9 cellular contexts compared by ENCODE assay signal in genomic region chr10:97708976-97709745, GRCh38. TPM values are rescaled to one million over a fixed set of nuclear protein-coding genes. Genes with fewer than 3 reads are reported as not detected.
DNase-seq lines count a peak whose midpoint lies in the region; ATAC-seq, FAIRE-seq and TF ChIP-seq lines count a peak whose summit lies in the region.
"Had no signal": no experiment of that assay in that cellular context is flagged by ENCODE, and none has a peak within 500 bp of the region (broad histone marks: within the 10 kb centered on the region; RNA-seq: fewer than 3 reads in every experiment).

No MANE protein-coding gene starts in this region.

- no TSS peak for BruUV-seq in endothelial cell of umbilical vein (replicated peaks; lab: Mats Ljungman, UMichigan)

- H4K20me1 ChIP-seq in endothelial cell of umbilical vein (replicated peaks; ENCODE audit: control insufficient read depth, extremely low read depth, insufficient read depth, low read length) = no peaks in the 10 kb centered on the region

- ATAC-seq in mucosa of descending colon (no peak), GM18502 (IDR thresholded peaks at IDR 0.05; ENCODE audit: poor library complexity, unreplicated experiment) (no peak)

- H3K4me3 ChIP-seq in endothelial cell of umbilical vein (replicated peaks in 1 of 3; ENCODE audit: insufficient read depth in 1 of 3, low read depth in 1 of 3, low read length in 3 of 3) (no peak overlapping the region), mucosa of descending colon (no peak overlapping the region), thyroid gland (replicated peaks in 1 of 3) (no peak overlapping the region)
- H3K4me3 ChIP-seq: skin epidermis had no signal

- intact Hi-C loops in endothelial cell of umbilical vein (cut with micrococcal nuclease) = loop anchor here (1.0 kb wide), 1 partner anchor 22 kb away; no protein-coding TSS in a partner anchor
- intact Hi-C loops in mucosa of descending colon (cut with DNase I, micrococcal nuclease) = no loop called here
- intact Hi-C loops in thyroid gland (cut with DNase I) = no loop called here

- no peaks in the 10 kb centered on the region for H3K27me3 ChIP-seq in endothelial cell of umbilical vein (ENCODE audit: control insufficient read depth in 2 of 2, insufficient read depth in 2 of 2, low read length in 2 of 2)
- H3K27me3 ChIP-seq in thyroid gland = no peaks in the 10 kb centered on the region

- 47% methylated on average over 15 of the region's 15 CpGs for WGBS in thyroid gland, 2 donors

- H3K9me3 ChIP-seq in endothelial cell of umbilical vein (replicated peaks; ENCODE audit: control insufficient read depth, insufficient read depth, low read length) (no peaks in the 10 kb centered on the region), mucosa of descending colon (no peaks in the 10 kb centered on the region), thyroid gland (no peaks in the 10 kb centered on the region)

- H3K27ac ChIP-seq in endothelial cell of umbilical vein (ENCODE audit: insufficient read depth, low read depth, low read length) (no peak overlapping the region), thyroid gland (no peak overlapping the region)
- H3K27ac ChIP-seq: skin epidermis had no signal

- H3K36me3 ChIP-seq in endothelial cell of umbilical vein (ENCODE audit: control insufficient read depth in 2 of 2, extremely low read depth in 1 of 2, insufficient read depth in 2 of 2, low read length in 2 of 2) (no peaks in the 10 kb centered on the region), mucosa of descending colon (ENCODE audit: low read depth) (no peaks in the 10 kb centered on the region), thyroid gland (no peaks in the 10 kb centered on the region)

- H3K9ac ChIP-seq in endothelial cell of umbilical vein (replicated peaks; ENCODE audit: extremely low read depth, insufficient read depth, low read length) = no peak overlapping the region

- peak; percentile 82 for DNase-seq in DMS53 (lab: John Stamatoyannopoulos, UW)
- DNase-seq in HTR-8/SVneo (ENCODE audit: insufficient read length, low spot score) = peak; percentile 63
- DNase-seq in UCSD-AML1 (lab: John Stamatoyannopoulos, UW; ENCODE audit: unreplicated experiment) = peak; percentile 45
- DNase-seq in endothelial cell of umbilical vein (ENCODE audit: low read depth, low spot score) = peak; percentile 72
- peak in 2 of 3 donors; percentile 66 to 93 for DNase-seq in mucosa of descending colon
- peak; percentile 69 to 79 for DNase-seq in thyroid gland
- no peak for DNase-seq in activated CD4-positive, CD25-positive, alpha-beta regulatory T cell treated with anti-CD3 and anti-CD28 coated beads, Interleukin-2, amount 50 U/mL, for 72 hours

- FAIRE-seq in HTR-8/SVneo (lab: Jason Lieb, UNC) (no peak), endothelial cell of umbilical vein (lab: Jason Lieb, UNC) (peak; percentile 92)

- peaks cover 4% of the 10 kb centered on the region for H3K79me2 ChIP-seq in endothelial cell of umbilical vein (ENCODE audit: control insufficient read depth, insufficient read depth, low read length)

- H3K4me2 ChIP-seq in endothelial cell of umbilical vein (ENCODE audit: insufficient read depth, low read length) = no peak overlapping the region

- dilution Hi-C loops in endothelial cell of umbilical vein (cut with MboI; ENCODE audit: extremely low pct_ligation_motif_present, low sequenced_read_pairs) = no loop called here

- no peaks in the 10 kb centered on the region for H3K9me1 ChIP-seq in endothelial cell of umbilical vein (replicated peaks; ENCODE audit: control insufficient read depth, extremely low read depth, insufficient read depth, low read length)

- no peak overlapping the region for H2AFZ ChIP-seq in endothelial cell of umbilical vein (ENCODE audit: low read depth, low read length)

- CTCF ChIA-PET in endothelial cell of umbilical vein (lab: Charles Lee) = interaction anchor here (0.6 to 18.5 kb wide), 30 partner anchors 8 to 1849 kb away, joined by 3 to 863 read pairs (median 4); partner anchors contain the start of genes AVPI1 and ZFYVE27

- no peak for TF ChIP-seq POLR2A in endothelial cell of umbilical vein (IDR thresholded peaks at IDR 0.05; ENCODE audit: low read depth, low read length)
- no peak for TF ChIP-seq POLR2A in thyroid gland (IDR thresholded peaks at IDR 0.05)

- H3K4me1 ChIP-seq in endothelial cell of umbilical vein (ENCODE audit: control insufficient read depth, extremely low read depth, insufficient read depth, low read length) (peaks cover 4% of the 10 kb centered on the region), mucosa of descending colon (ENCODE audit: low read depth) (peaks cover 9% of the 10 kb centered on the region), thyroid gland (peaks cover 0 to 24% of the 10 kb centered on the region in 2 donors)

- POLR2A ChIA-PET in endothelial cell of umbilical vein (lab: Charles Lee) = interaction anchor here (0.6 to 1.2 kb wide), 2 partner anchors 15 to 23 kb away, joined by 3 to 4 read pairs; no protein-coding TSS in a partner anchor

- TF ChIP-seq CTCF in endothelial cell of umbilical vein (IDR thresholded peaks at IDR 0.05; ENCODE audit: extremely low read depth in 1 of 2, insufficient read depth in 1 of 2, low read depth in 1 of 2, low read length in 2 of 2) (peak; percentile 74 to 77), mucosa of descending colon (IDR thresholded peaks at IDR 0.05) (peak; percentile 62), thyroid gland (IDR thresholded peaks at IDR 0.05) (peak in 5 of 6 experiments; percentile 39 to 75 (median 63))

TF ChIP-seq in endothelial cell of umbilical vein, 7 proteins besides CTCF, POLR2A, EP300 and RAD21:
- TF ChIP-seq MYC (IDR thresholded peaks at IDR 0.05; ENCODE audit: low read depth, low read length) (no peak), FOS (IDR thresholded peaks at IDR 0.05; ENCODE audit: borderline replicate concordance, insufficient read depth, low read length) (no peak), JUN (IDR thresholded peaks at IDR 0.05; ENCODE audit: borderline replicate concordance, insufficient read depth, insufficient read length, low read depth) (no peak), POLR2AphosphoS5 (IDR thresholded peaks at IDR 0.05; ENCODE audit: insufficient read depth, low read depth, low read length) (no peak), EZH2 (IDR thresholded peaks at IDR 0.05; ENCODE audit: borderline replicate concordance, low read depth, low read length, severe bottlenecking) (no peak), GATA2 (IDR thresholded peaks at IDR 0.05; ENCODE audit: insufficient read depth, insufficient read length, low read depth, low read length) (no peak)
- TF ChIP-seq, protein P1, sequence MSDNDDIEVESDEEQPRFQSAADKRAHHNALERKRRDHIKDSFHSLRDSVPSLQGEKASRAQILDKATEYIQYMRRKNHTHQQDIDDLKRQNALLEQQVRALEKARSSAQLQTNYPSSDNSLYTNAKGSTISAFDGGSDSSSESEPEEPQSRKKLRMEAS (IDR thresholded peaks at IDR 0.05; ENCODE audit: insufficient read depth, insufficient read length) = no peak

RNA-seq across cellular contexts. Expression of gene MARVELD1, which starts 4.4 kb away (rescaled TPM):
- total RNA-seq in endothelial cell of umbilical vein (69.5 and 78.3 TPM in 2 replicates), mucosa of descending colon (10 to 100 TPM; 30.7 to 45.7 (median 37.7) TPM), thyroid gland (10 to 100 TPM in 2 of 4 donors, 1 to 10 TPM in 2; 6.0 to 46.6 (median 10.5) TPM)
- polyA plus RNA-seq in endothelial cell of umbilical vein = 67.3 and 72.5 TPM in 2 replicates
- 74.6 and 74.8 TPM in 2 replicates for polyA plus RNA-seq in endothelial cell of umbilical vein (2011; cell fraction: cytosol; rRNA removed)
- polyA plus RNA-seq in endothelial cell of umbilical vein (2011; cell fraction: nucleus; rRNA removed) = 29.7 and 30.0 TPM in 2 replicates
- polyA plus RNA-seq in endothelial cell of umbilical vein (2012) = 82.4 and 98.3 TPM in 2 replicates
- 36.6 and 38.0 TPM in 2 replicates for polyA minus RNA-seq in endothelial cell of umbilical vein
- polyA minus RNA-seq in endothelial cell of umbilical vein (2011; cell fraction: cytosol; rRNA and poly(A)+ RNA removed) = 23.0 TPM
- polyA minus RNA-seq in endothelial cell of umbilical vein (2011; cell fraction: nucleus; rRNA and poly(A)+ RNA removed) = 16.4 and 17.7 TPM in 2 replicates

RNA-seq across cellular contexts. Expression of gene AVPI1, which starts 22.1 kb away (rescaled TPM):
- 2.4 and 3.0 TPM in 2 replicates for total RNA-seq in endothelial cell of umbilical vein
- 3.7 and 5.9 TPM in 2 replicates for polyA plus RNA-seq in endothelial cell of umbilical vein
- 2.8 and 3.7 TPM in 2 replicates for polyA plus RNA-seq in endothelial cell of umbilical vein (2011; cell fraction: cytosol; rRNA removed)
- polyA plus RNA-seq in endothelial cell of umbilical vein (2011; cell fraction: nucleus; rRNA removed) = 1.4 and 1.7 TPM in 2 replicates
- polyA plus RNA-seq in endothelial cell of umbilical vein (2012) = 3.7 and 4.9 TPM in 2 replicates
- 1.7 and 3.5 TPM in 2 replicates for polyA minus RNA-seq in endothelial cell of umbilical vein
- polyA minus RNA-seq in endothelial cell of umbilical vein (2011; cell fraction: cytosol; rRNA and poly(A)+ RNA removed) = 131 TPM
- polyA minus RNA-seq in endothelial cell of umbilical vein (2011; cell fraction: nucleus; rRNA and poly(A)+ RNA removed) = 1.9 and 2.7 TPM in 2 replicates
- 10 to 100 TPM; 23.7 to 34.1 (median 31.4) TPM for total RNA-seq in mucosa of descending colon
- 10 to 100 TPM in 2 of 4 donors, 1 to 10 TPM in 2; 6.7 to 17.8 (median 11.2) TPM for total RNA-seq in thyroid gland

RNA-seq across cellular contexts. Expression of gene ZFYVE27, which starts 27.8 kb away (rescaled TPM):
- 23.7 and 24.2 TPM in 2 replicates for total RNA-seq in endothelial cell of umbilical vein
- polyA plus RNA-seq in endothelial cell of umbilical vein = 16.3 and 17.4 TPM in 2 replicates
- polyA plus RNA-seq in endothelial cell of umbilical vein (2011; cell fraction: cytosol; rRNA removed) = 12.2 and 15.0 TPM in 2 replicates
- polyA plus RNA-seq in endothelial cell of umbilical vein (2011; cell fraction: nucleus; rRNA removed) = 82.0 and 82.2 TPM in 2 replicates
- polyA plus RNA-seq in endothelial cell of umbilical vein (2012) = 14.8 and 15.0 TPM in 2 replicates
- 23.1 and 24.9 TPM in 2 replicates for polyA minus RNA-seq in endothelial cell of umbilical vein
- polyA minus RNA-seq in endothelial cell of umbilical vein (2011; cell fraction: cytosol; rRNA and poly(A)+ RNA removed) = 10.0 TPM
- polyA minus RNA-seq in endothelial cell of umbilical vein (2011; cell fraction: nucleus; rRNA and poly(A)+ RNA removed) = 25.1 and 37.1 TPM in 2 replicates
- total RNA-seq in mucosa of descending colon = 10 to 100 TPM; 48.8 to 83.7 (median 55.0) TPM
- 10 to 100 TPM; 18.4 to 43.5 (median 24.8) TPM for total RNA-seq in thyroid gland
